1 cellular context compared by ENCODE assay signal in genomic region chr11:67416416-67417335, GRCh38.
A peak's percentile ranks its signal among the peaks of the same experiment; 100 is the strongest.
TF ChIP-seq lines count a peak whose summit lies in the region.

No MANE protein-coding gene starts in this region.

TF ChIP-seq in HEK293, 187 proteins besides CTCF, POLR2A, EP300 and RAD21 (continued from another document and continues in another):
- TF ChIP-seq ZNF24 (tag by site-specific recombination; IDR thresholded peaks at IDR 0.05) (peak; percentile 49; the same call in 1 of the 2 replicates), ZNF600 (tag by site-specific recombination; IDR thresholded peaks at IDR 0.05) (0 out of 2 replicates have a peak, but pooled peaks have one; percentile 29), HOXC10 (CRISPR knock-in tag; IDR thresholded peaks at IDR 0.05) (no peak), ZNF18 (tag by site-specific recombination; IDR thresholded peaks at IDR 0.05) (no peak), ZNF324 (tag by site-specific recombination; IDR thresholded peaks at IDR 0.05) (no peak), ZIC2 (tag by site-specific recombination; IDR thresholded peaks at IDR 0.05) (peak; percentile 80), ZNF658 (tag by site-specific recombination; IDR thresholded peaks at IDR 0.05) (no peak), ZFP37 (tag by site-specific recombination; IDR thresholded peaks at IDR 0.05) (no peak), TCF7L2 (IDR thresholded peaks at IDR 0.05; ENCODE audit: borderline replicate concordance, low read depth, low read length) (no peak), GLIS2 (tag by site-specific recombination; IDR thresholded peaks at IDR 0.05) (peak; percentile 19; the same call in 1 of the 2 replicates), ZFP3 (tag by site-specific recombination; IDR thresholded peaks at IDR 0.05; ENCODE audit: low read depth) (no peak), SCRT1 (tag by site-specific recombination; IDR thresholded peaks at IDR 0.05; ENCODE audit: borderline replicate concordance) (no peak), KLF7 (tag by site-specific recombination; IDR thresholded peaks at IDR 0.05; ENCODE audit: borderline replicate concordance) (no peak), SP3 (tag by site-specific recombination; IDR thresholded peaks at IDR 0.05) (no peak), REPIN1 (tag by site-specific recombination; IDR thresholded peaks at IDR 0.05; ENCODE audit: low read depth) (no peak), ZBTB11 (tag by site-specific recombination; conservative IDR thresholded peaks at IDR 0.05; ENCODE audit: low read depth) (no peak), ZFP69B (tag by site-specific recombination; IDR thresholded peaks at IDR 0.05) (no peak), KLF8 (tag by site-specific recombination; IDR thresholded peaks at IDR 0.05) (0 out of 2 replicates have a peak, but pooled peaks have one; percentile 16), ZBTB8A (tag by site-specific recombination; IDR thresholded peaks at IDR 0.05) (peak; percentile 33; the same call in 1 of the 2 replicates), ZNF558 (tag by site-specific recombination; IDR thresholded peaks at IDR 0.05) (no peak), SALL2 (tag by site-specific recombination; IDR thresholded peaks at IDR 0.05; ENCODE audit: borderline replicate concordance) (no peak), ZNF292 (tag by site-specific recombination; IDR thresholded peaks at IDR 0.05; ENCODE audit: borderline replicate concordance, low read depth) (no peak), ZNF518A (tag by site-specific recombination; conservative IDR thresholded peaks at IDR 0.05; ENCODE audit: low read depth) (no peak), ELK4 (IDR thresholded peaks at IDR 0.05; ENCODE audit: borderline replicate concordance, low read depth, low read length) (no peak), TSHZ1 (tag by site-specific recombination; IDR thresholded peaks at IDR 0.05; ENCODE audit: borderline replicate concordance) (no peak), ZNF514 (tag by site-specific recombination; IDR thresholded peaks at IDR 0.05) (no peak), ZNF701 (tag by site-specific recombination; IDR thresholded peaks at IDR 0.05) (no peak), GLIS1 (tag by site-specific recombination; IDR thresholded peaks at IDR 0.05) (peak; percentile 70), IKZF3 (tag by site-specific recombination; IDR thresholded peaks at IDR 0.05) (no peak), ZNF654 (tag by site-specific recombination; IDR thresholded peaks at IDR 0.05; ENCODE audit: low read depth) (no peak), ZNF16 (tag by site-specific recombination; IDR thresholded peaks at IDR 0.05; ENCODE audit: low read depth) (no peak), SP2 (tag by site-specific recombination; IDR thresholded peaks at IDR 0.05) (peak; percentile 27; the same call in 1 of the 2 replicates), ZNF274 (IDR thresholded peaks at IDR 0.05; ENCODE audit: low read length) (no peak), ZNF274 (tag by site-specific recombination; IDR thresholded peaks at IDR 0.05; ENCODE audit: borderline replicate concordance) (no peak), ZNF629 (tag by site-specific recombination; IDR thresholded peaks at IDR 0.05) (0 out of 2 replicates have a peak, but pooled peaks have one; percentile 36), ZSCAN5A (tag by site-specific recombination; IDR thresholded peaks at IDR 0.05) (no peak), ZSCAN16 (tag by site-specific recombination; IDR thresholded peaks at IDR 0.05) (peak; percentile 76; the same call in 1 of the 2 replicates), ZNF112 (tag by site-specific recombination; IDR thresholded peaks at IDR 0.05) (no peak), GLI2 (tag by site-specific recombination; IDR thresholded peaks at IDR 0.05; ENCODE audit: borderline replicate concordance, low read depth) (no peak), ZFHX2 (tag by site-specific recombination; conservative IDR thresholded peaks at IDR 0.05) (peak; percentile 93), ZFP41 (tag by site-specific recombination; IDR thresholded peaks at IDR 0.05; ENCODE audit: borderline replicate concordance) (no peak)
- TF ChIP-seq, protein P1, sequence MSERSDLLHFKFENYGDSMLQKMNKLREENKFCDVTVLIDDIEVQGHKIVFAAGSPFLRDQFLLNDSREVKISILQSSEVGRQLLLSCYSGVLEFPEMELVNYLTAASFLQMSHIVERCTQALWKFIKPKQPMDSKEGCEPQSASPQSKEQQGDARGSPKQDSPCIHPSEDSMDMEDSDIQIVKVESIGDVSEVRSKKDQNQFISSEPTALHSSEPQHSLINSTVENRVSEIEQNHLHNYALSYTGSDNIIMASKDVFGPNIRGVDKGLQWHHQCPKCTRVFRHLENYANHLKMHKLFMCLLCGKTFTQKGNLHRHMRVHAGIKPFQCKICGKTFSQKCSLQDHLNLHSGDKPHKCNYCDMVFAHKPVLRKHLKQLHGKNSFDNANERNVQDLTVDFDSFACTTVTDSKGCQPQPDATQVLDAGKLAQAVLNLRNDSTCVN (tag by site-specific recombination; optimal IDR thresholded peaks at IDR 0.05): no peak
- TF ChIP-seq, protein P2, sequence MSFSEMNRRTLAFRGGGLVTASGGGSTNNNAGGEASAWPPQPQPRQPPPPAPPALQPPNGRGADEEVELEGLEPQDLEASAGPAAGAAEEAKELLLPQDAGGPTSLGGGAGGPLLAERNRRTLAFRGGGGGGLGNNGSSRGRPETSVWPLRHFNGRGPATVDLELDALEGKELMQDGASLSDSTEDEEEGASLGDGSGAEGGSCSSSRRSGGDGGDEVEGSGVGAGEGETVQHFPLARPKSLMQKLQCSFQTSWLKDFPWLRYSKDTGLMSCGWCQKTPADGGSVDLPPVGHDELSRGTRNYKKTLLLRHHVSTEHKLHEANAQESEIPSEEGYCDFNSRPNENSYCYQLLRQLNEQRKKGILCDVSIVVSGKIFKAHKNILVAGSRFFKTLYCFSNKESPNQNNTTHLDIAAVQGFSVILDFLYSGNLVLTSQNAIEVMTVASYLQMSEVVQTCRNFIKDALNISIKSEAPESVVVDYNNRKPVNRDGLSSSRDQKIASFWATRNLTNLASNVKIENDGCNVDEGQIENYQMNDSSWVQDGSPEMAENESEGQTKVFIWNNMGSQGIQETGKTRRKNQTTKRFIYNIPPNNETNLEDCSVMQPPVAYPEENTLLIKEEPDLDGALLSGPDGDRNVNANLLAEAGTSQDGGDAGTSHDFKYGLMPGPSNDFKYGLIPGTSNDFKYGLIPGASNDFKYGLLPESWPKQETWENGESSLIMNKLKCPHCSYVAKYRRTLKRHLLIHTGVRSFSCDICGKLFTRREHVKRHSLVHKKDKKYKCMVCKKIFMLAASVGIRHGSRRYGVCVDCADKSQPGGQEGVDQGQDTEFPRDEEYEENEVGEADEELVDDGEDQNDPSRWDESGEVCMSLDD (tag by site-specific recombination; IDR thresholded peaks at IDR 0.05): no peak
